In the genomic region with DNA sequence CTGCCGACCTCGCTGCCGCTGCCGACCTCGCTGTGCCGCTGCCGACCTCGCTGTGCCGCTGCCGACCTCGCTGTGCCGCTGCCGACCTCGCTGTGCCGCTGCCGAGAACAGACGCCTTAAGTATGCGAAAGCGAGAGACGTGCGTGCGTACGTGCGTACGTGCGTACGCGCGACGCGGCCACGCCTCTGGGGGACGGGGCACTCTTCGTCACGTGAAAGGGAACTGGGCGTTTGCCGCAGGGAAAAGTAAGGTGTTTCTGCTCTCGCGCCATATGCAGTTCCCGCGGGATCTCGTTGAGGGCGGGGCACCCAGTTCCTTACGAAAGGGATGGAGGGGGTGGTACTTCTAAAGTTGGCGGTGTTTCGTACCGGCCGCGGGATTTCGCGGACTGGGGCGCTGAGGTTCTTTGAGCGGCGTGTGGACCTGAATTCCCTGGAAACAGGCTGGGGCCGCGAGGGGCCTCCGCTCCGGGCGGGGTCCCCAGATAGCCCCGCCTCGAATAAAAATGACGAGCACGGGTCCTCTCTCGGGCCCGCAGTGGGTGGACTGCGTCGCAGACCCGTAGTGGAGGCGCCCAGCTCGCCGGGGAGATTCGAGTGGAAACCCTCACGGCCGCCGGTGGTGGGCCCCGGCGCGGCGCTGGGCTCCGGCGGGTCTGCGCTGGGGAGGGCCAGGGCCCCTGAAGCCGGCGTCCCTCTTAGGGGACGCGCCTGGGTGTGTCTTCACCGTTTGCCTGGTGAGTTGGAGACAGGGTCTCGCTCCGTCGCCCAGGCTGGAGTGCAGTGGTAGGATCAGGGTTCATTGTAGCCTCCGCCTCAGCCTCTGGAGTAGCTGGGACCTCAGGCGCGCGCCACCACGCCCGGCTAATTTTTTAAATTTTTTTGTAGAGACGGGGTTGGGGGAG, we compare ENCODE assay signal across 8 cellular contexts. TPM values are rescaled to one million over a fixed set of nuclear protein-coding genes. Genes with fewer than 3 reads are reported as not detected.
DNase-seq lines count a peak whose midpoint lies in the region; TF ChIP-seq lines count a peak whose summit lies in the region.

A gene (minus strand): TSS at position 94 of the 905 bp plus-strand sequence. CDS start 167 bp downstream, outside the sequence.

- no peak within 1 kb of the TSS for H3T11ph ChIP-seq in H9 (ENCODE audit: low read length)

- no peak within 1 kb of the TSS for H2BK15ac ChIP-seq in H9 (ENCODE audit: low read depth, low read length)

- peak within 1 kb of the TSS; percentile 86 for H3K9ac ChIP-seq in H9 (ENCODE audit: extremely low read depth, insufficient read length, low read length)
- peak within 1 kb of the TSS; percentile 98 for H3K9ac ChIP-seq in MM.1S (ENCODE audit: low read length)

- H4K8ac ChIP-seq in H9 (replicated peaks; ENCODE audit: insufficient read length, low read depth, low read length) = no peak within 1 kb of the TSS

- no peaks in the 10 kb centered on the region for H3K9me2 ChIP-seq in MM.1S (replicated peaks; ENCODE audit: insufficient read depth, low read length)

- no peak for TF ChIP-seq CTCF in H9 (conservative IDR thresholded peaks at IDR 0.05)
- 0 out of 2 replicates have a peak, but pooled peaks have one; percentile 19 for TF ChIP-seq CTCF in MM.1S (IDR thresholded peaks at IDR 0.05; ENCODE audit: low read length)
- no peak for TF ChIP-seq CTCF in fibroblast of the aortic adventitia (IDR thresholded peaks at IDR 0.05; ENCODE audit: insufficient read depth, low read length)
- no peak for TF ChIP-seq CTCF in nephron (IDR thresholded peaks at IDR 0.05; ENCODE audit: unreplicated experiment in 3 of 3)

- H2AK5ac ChIP-seq in H9 (ENCODE audit: insufficient read length, low read length) = no peak within 1 kb of the TSS

- H3K56ac ChIP-seq in H9 (ENCODE audit: insufficient read length, low read depth, low read length) = no peak within 1 kb of the TSS

- H3K4me3 Mint-ChIP-seq in H9 (peak within 1 kb of the TSS; percentile 85 to 86), nephron (peak within 1 kb of the TSS; percentile 83 to 98 (median 97))
- H3K4me3 Mint-ChIP-seq in stimulated activated naive CD8-positive, alpha-beta T cell treated with anti-CD3 and anti-CD28 coated beads, Interleukin-15, Interleukin-2, amounts not matched to agents 100 ng/mL and 50 ng/mL, for 24 hours = peak within 1 kb of the TSS; percentile 92

- H3K79me1 ChIP-seq in H9 (ENCODE audit: insufficient read depth, low read depth, low read length, poor library complexity, severe bottlenecking) = peaks cover 4% of the 10 kb centered on the region

- H3K4me1 ChIP-seq in H9 (ENCODE audit: insufficient read depth, low read length) (peaks cover 3% of the 10 kb centered on the region; the same call in 1 of the 2 replicates), MM.1S (ENCODE audit: low read length) (peaks cover 7% of the 10 kb centered on the region)

- no peak within 1 kb of the TSS for H3K27ac ChIP-seq in H9 (ENCODE audit: insufficient read length, low read depth, low read length)
- peak within 1 kb of the TSS; percentile 61; the same call in 1 of the 2 replicates for H3K27ac ChIP-seq in MM.1S (ENCODE audit: low read length)

- H2AFZ ChIP-seq in H9 (ENCODE audit: low read length) (no peak within 1 kb of the TSS), MM.1S (ENCODE audit: low read length) (peak within 1 kb of the TSS; percentile 92)

- no peak within 1 kb of the TSS for H4K5ac ChIP-seq in H9 (ENCODE audit: insufficient read length, low read depth, low read length)

- H3K9me3 Mint-ChIP-seq in H9 (no peaks in the 10 kb centered on the region; a peak in 1 of 5 replicates), nephron (no peaks in the 10 kb centered on the region)
- H3K9me3 Mint-ChIP-seq in stimulated activated naive CD8-positive, alpha-beta T cell treated with anti-CD3 and anti-CD28 coated beads, Interleukin-15, Interleukin-2, amounts not matched to agents 100 ng/mL and 50 ng/mL, for 24 hours = no peaks in the 10 kb centered on the region

- no CpG with 5 or more reads among the region's 97 CpGs for WGBS in H9 (ENCODE audit: extremely low coverage, insufficient read length, low lambda C conversion rate)

- H3K36me3 Mint-ChIP-seq in H9 (ENCODE audit: insufficient read depth in 1 of 3, low read depth in 3 of 3) (peaks cover 11 to 39% (median 34%) of the 10 kb centered on the region in 3 experiments; a peak in 6 of 7 replicates), nephron (ENCODE audit: low read depth) (peaks cover 15% of the 10 kb centered on the region)
- peaks cover 37% of the 10 kb centered on the region for H3K36me3 Mint-ChIP-seq in stimulated activated naive CD8-positive, alpha-beta T cell treated with anti-CD3 and anti-CD28 coated beads, Interleukin-15, Interleukin-2, amounts not matched to agents 100 ng/mL and 50 ng/mL, for 24 hours (ENCODE audit: low read depth)

- H3K27me3 ChIP-seq in H9 (ENCODE audit: insufficient read depth, low read length) (no peaks in the 10 kb centered on the region), MM.1S (replicated peaks; ENCODE audit: insufficient read depth, low read length) (no peaks in the 10 kb centered on the region)

- H3F3A ChIP-seq in MM.1S (ENCODE audit: insufficient read depth, low read length) = no peaks in the 10 kb centered on the region

- H3K27ac Mint-ChIP-seq in H9 (peak within 1 kb of the TSS; percentile 85 to 96 (median 92)), nephron (peak within 1 kb of the TSS; percentile 97 to 98 (median 98))
- H3K27ac Mint-ChIP-seq in stimulated activated naive CD8-positive, alpha-beta T cell treated with anti-CD3 and anti-CD28 coated beads, Interleukin-15, Interleukin-2, amounts not matched to agents 100 ng/mL and 50 ng/mL, for 24 hours = peak within 1 kb of the TSS; percentile 93

- H3K27me3 Mint-ChIP-seq in H9 (ENCODE audit: low read depth) (peaks cover 8% of the 10 kb centered on the region), nephron (ENCODE audit: low read depth) (peaks cover 3% of the 10 kb centered on the region)
- H3K27me3 Mint-ChIP-seq in stimulated activated naive CD8-positive, alpha-beta T cell treated with anti-CD3 and anti-CD28 coated beads, Interleukin-15, Interleukin-2, amounts not matched to agents 100 ng/mL and 50 ng/mL, for 24 hours = no peaks in the 10 kb centered on the region

- H3K23ac ChIP-seq in H9 (ENCODE audit: insufficient read length, low read depth, low read length) = no peak within 1 kb of the TSS

- no peak within 1 kb of the TSS for H2BK120ac ChIP-seq in H9 (ENCODE audit: low read depth, low read length, poor library complexity, severe bottlenecking)

- H3K4me3 ChIP-seq in MM.1S (ENCODE audit: low read length) (peak within 1 kb of the TSS; percentile 99), fibroblast of the aortic adventitia (ENCODE audit: low read depth, low read length) (peak within 1 kb of the TSS; percentile 98)

- DNase-seq in ELR (ENCODE audit: low read depth) = peak; percentile 100
- DNase-seq in H9 = peak; percentile 100
- peak; percentile 100 for DNase-seq in MM.1S
- DNase-seq in SIG-M5 (lab: John Stamatoyannopoulos, UW) = peak; percentile 91
- DNase-seq in activated gamma-delta T cell (lab: John Stamatoyannopoulos, UW) = peak; percentile 94
- DNase-seq in fibroblast of the aortic adventitia (ENCODE audit: low read depth) = peak; percentile 99

- H4K20me1 ChIP-seq in H9 (ENCODE audit: control insufficient read depth, insufficient read depth, insufficient read length) = no peaks in the 10 kb centered on the region
- peaks cover 21% of the 10 kb centered on the region for H4K20me1 ChIP-seq in MM.1S (ENCODE audit: insufficient read depth, low read length)

- no peak within 1 kb of the TSS for H3K4ac ChIP-seq in H9 (ENCODE audit: low read depth, low read length)

- no peak within 1 kb of the TSS for H2BK20ac ChIP-seq in H9 (ENCODE audit: low read depth, low read length, poor library complexity, severe bottlenecking)

- H2BK12ac ChIP-seq in H9 (ENCODE audit: insufficient read length, low read depth, low read length) = no peak within 1 kb of the TSS

- peak within 1 kb of the TSS; percentile 73 for H3K18ac ChIP-seq in H9 (ENCODE audit: insufficient read length, low read depth, low read length)

- H3K79me2 ChIP-seq in H9 (ENCODE audit: insufficient read depth, low read length) (peaks cover 22% of the 10 kb centered on the region; the same call in 1 of the 2 replicates), MM.1S (ENCODE audit: low read length) (peaks cover 52% of the 10 kb centered on the region)

- H3K4me1 Mint-ChIP-seq in H9 (peaks cover 33 to 51% of the 10 kb centered on the region in 2 experiments), nephron (peaks cover 32% of the 10 kb centered on the region)
- peaks cover 47% of the 10 kb centered on the region for H3K4me1 Mint-ChIP-seq in stimulated activated naive CD8-positive, alpha-beta T cell treated with anti-CD3 and anti-CD28 coated beads, Interleukin-15, Interleukin-2, amounts not matched to agents 100 ng/mL and 50 ng/mL, for 24 hours (ENCODE audit: low read depth)

- peak within 1 kb of the TSS; percentile 87 for H3K4me2 ChIP-seq in H9 (ENCODE audit: insufficient read depth, insufficient read length, low read length)
- peak within 1 kb of the TSS; percentile 89 for H3K4me2 ChIP-seq in MM.1S (ENCODE audit: low read depth, low read length)

- H2BK5ac ChIP-seq in H9 (ENCODE audit: insufficient read length, low read length) = no peak within 1 kb of the TSS

- H3K23me2 ChIP-seq in H9 (ENCODE audit: insufficient read length, low read depth, low read length, poor library complexity, severe bottlenecking) = peaks cover 6% of the 10 kb centered on the region

- H3K9me3 ChIP-seq in H9 (ENCODE audit: control insufficient read depth, low read depth, low read length) (no peaks in the 10 kb centered on the region), MM.1S (replicated peaks; ENCODE audit: insufficient read depth, low read length) (no peaks in the 10 kb centered on the region)

- H3K36me3 ChIP-seq in MM.1S (replicated peaks; ENCODE audit: insufficient read depth, low read length) = peaks cover 11% of the 10 kb centered on the region; the same call in 1 of the 2 replicates

- peak within 1 kb of the TSS; percentile 87 for H3K14ac ChIP-seq in H9 (ENCODE audit: insufficient read depth, low read length)

- no peak within 1 kb of the TSS for H4K91ac ChIP-seq in H9 (ENCODE audit: insufficient read length, low read depth, low read length)

RNA-seq across cellular contexts. Expression of the gene that starts here (rescaled TPM):
- total RNA-seq in H9 (2021) = 162 and 168 TPM in 2 replicates
- total RNA-seq in fibroblast of the aortic adventitia (ENCODE audit: low replicate concordance) = 85.9 and 127 TPM in 2 replicates
